Comparison of ENCODE assay signal across 9 cellular contexts in the genomic region with DNA sequence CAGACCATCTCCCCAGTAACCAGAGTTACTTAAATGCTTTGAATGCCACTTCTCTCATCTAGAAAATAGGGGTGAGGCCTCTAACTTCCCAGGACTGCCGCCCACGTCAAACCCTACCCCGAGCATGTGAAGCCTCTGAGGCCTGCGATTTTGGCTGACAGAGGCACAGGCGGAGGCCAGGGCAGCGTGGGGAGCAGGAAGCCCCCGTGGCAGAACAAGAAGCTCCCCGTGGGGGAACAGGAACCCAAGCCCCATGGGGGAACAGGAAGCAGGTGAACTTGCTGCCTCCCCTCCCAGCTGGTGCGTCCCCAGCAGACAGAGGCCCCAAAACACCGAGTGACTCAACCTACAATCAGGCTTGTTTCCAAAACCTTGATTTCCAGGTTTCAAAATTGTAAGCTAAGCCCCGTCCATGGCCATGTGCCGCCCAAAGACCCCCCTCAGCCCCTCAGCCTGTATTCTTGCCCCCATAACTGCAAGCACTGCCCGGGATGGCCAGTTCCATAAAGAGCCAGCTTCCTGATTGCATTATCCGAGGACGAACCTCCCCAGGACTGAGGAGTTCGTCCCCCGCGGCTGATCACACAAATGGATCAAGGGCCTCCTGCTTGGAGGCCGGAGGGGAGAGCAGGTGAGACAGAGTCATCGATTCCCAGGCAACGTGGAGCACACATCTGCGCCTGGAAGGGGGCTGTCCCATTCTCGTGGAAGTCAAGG. TPM values are rescaled to one million over a fixed set of nuclear protein-coding genes. Genes with fewer than 3 reads are reported as not detected.
DNase-seq lines count a peak whose midpoint lies in the region; ATAC-seq and TF ChIP-seq lines count a peak whose summit lies in the region.
"Had no signal": no experiment of that assay in that cellular context is flagged by ENCODE, and none has a peak within 500 bp of the region (broad histone marks: within the 10 kb centered on the region; RNA-seq: fewer than 3 reads in every experiment).

No MANE protein-coding gene starts in this region.

- ATAC-seq in naive B cell (ENCODE audit: low read depth in 2 of 2) = peak; percentile 85 to 90
- no peak for ATAC-seq in WTC11

- H3K4me1 Mint-ChIP-seq in naive B cell (peaks cover 15 to 43% (median 28%) of the 10 kb centered on the region in 3 donors), WTC11 (no peaks in the 10 kb centered on the region)

- H3K36me3 Mint-ChIP-seq in naive B cell (no peaks in the 10 kb centered on the region), WTC11 (no peaks in the 10 kb centered on the region)

- POLR2A ChIA-PET in OCI-LY7 (lab: Charles Lee) (no interaction called here), WTC11 (lab: Charles Lee) (interaction anchor here (0.5 kb wide), 1 partner anchor 266 kb away, joined by 3 read pairs; no protein-coding TSS in a partner anchor)

- H3K27me3 Mint-ChIP-seq in naive B cell = no peaks in the 10 kb centered on the region
- H3K27me3 Mint-ChIP-seq in WTC11 (ENCODE audit: low read depth) = peaks cover 3% of the 10 kb centered on the region; the same call in 1 of the 2 replicates

- intact Hi-C loops in OCI-LY7 (cut with micrococcal nuclease; ENCODE audit: unreplicated experiment) = no loop called here
- intact Hi-C loops in testis (cut with DNase I; ENCODE audit: low total_unique reads) = loop anchor here (5.0 kb wide), 1 partner anchor 261 kb away; no protein-coding TSS in a partner anchor

- H3K9me3 ChIP-seq in OCI-LY7 (ENCODE audit: low read length) (no peaks in the 10 kb centered on the region), testis (no peaks in the 10 kb centered on the region)

- H3K4me1 ChIP-seq in OCI-LY7 (ENCODE audit: insufficient read depth, low read length, poor library complexity, severe bottlenecking) (peaks cover 19% of the 10 kb centered on the region), testis (no peaks in the 10 kb centered on the region)

- peak; percentile 9 for DNase-seq in AG08396 (ENCODE audit: low spot score)
- peak; percentile 73 for DNase-seq in GF-D8 (lab: John Stamatoyannopoulos, UW)
- DNase-seq in OCI-LY7 (ENCODE audit: low spot score) = peak; percentile 13
- peak; percentile 68 for DNase-seq in naive B cell
- DNase-seq in NCI-H1105 (lab: John Stamatoyannopoulos, UW) = no peak
- no peak for DNase-seq in testis
- DNase-seq in WTC11 (ENCODE audit: low spot score) = no peak
- no peak for DNase-seq in T-helper 1 cell

- H3K27ac Mint-ChIP-seq in naive B cell (peak overlapping the region; percentile 55 to 96 (median 87)), WTC11 (no peak overlapping the region)

- no peaks in the 10 kb centered on the region for H4K20me1 ChIP-seq in OCI-LY7 (ENCODE audit: insufficient read depth, low read length)

- H3K27ac ChIP-seq in OCI-LY7 (ENCODE audit: low read depth, low read length, poor library complexity, severe bottlenecking) (no peak overlapping the region), testis (no peak overlapping the region)
- H3K27ac ChIP-seq: cardiac muscle cell had no signal

- no peak overlapping the region for H2AFZ ChIP-seq in OCI-LY7 (ENCODE audit: low read length)

- H3K4me3 Mint-ChIP-seq in naive B cell (peak overlapping the region in 7 of 8 donors; percentile 3 to 77 (median 56)), WTC11 (no peak overlapping the region)

- WGBS in testis, 2 donors = 83 to 86% methylated on average over 22 to 23 of the region's 23 CpGs

- H3K4me2 ChIP-seq in OCI-LY7 (ENCODE audit: low read length) = no peak overlapping the region

- H3K9me3 Mint-ChIP-seq in naive B cell (no peaks in the 10 kb centered on the region), WTC11 (no peaks in the 10 kb centered on the region)

- no peaks in the 10 kb centered on the region for H3K27me3 ChIP-seq in testis

- TF ChIP-seq POLR2A in testis (IDR thresholded peaks at IDR 0.05) = no peak

- no TSS peak for BruUV-seq in OCI-LY7 (replicated peaks; lab: Mats Ljungman, UMichigan)

- TF ChIP-seq CTCF in OCI-LY7 (conservative IDR thresholded peaks at IDR 0.05; ENCODE audit: low read length) (no peak), testis (IDR thresholded peaks at IDR 0.05) (no peak), WTC11 (IDR thresholded peaks at IDR 0.05) (no peak)

- H3K4me3 ChIP-seq in OCI-LY7 (ENCODE audit: low read depth, low read length, poor library complexity, severe bottlenecking) (no peak overlapping the region), testis (no peak overlapping the region)
- H3K4me3 ChIP-seq: cardiac muscle cell had no signal

- H3K79me2 ChIP-seq in OCI-LY7 (ENCODE audit: insufficient read depth, low read depth, low read length) = no peaks in the 10 kb centered on the region

- H3K9me2 ChIP-seq in OCI-LY7 (ENCODE audit: insufficient read depth, low read length) = no peaks in the 10 kb centered on the region

- H3K36me3 ChIP-seq in OCI-LY7 (ENCODE audit: insufficient read depth, low read length) (no peaks in the 10 kb centered on the region), testis (ENCODE audit: low read depth, missing control alignments) (no peaks in the 10 kb centered on the region)
- H3K36me3 ChIP-seq: cardiac muscle cell had no signal

- CTCF ChIA-PET in OCI-LY7 (lab: Charles Lee; ENCODE audit: unreplicated experiment) (interaction anchor here (0.6 kb wide), 1 partner anchor 123 kb away, joined by 15 read pairs; no protein-coding TSS in a partner anchor), WTC11 (lab: Charles Lee) (interaction anchor here (0.6 to 1.7 kb wide), 3 partner anchors 54 to 289 kb away, joined by 3 to 4 read pairs (median 3); no protein-coding TSS in a partner anchor)

TF ChIP-seq in WTC11, 78 proteins besides CTCF, POLR2A, EP300 and RAD21:
- TF ChIP-seq, protein P1, sequence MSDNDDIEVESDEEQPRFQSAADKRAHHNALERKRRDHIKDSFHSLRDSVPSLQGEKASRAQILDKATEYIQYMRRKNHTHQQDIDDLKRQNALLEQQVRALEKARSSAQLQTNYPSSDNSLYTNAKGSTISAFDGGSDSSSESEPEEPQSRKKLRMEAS (CRISPR knock-in tag; IDR thresholded peaks at IDR 0.05) = no peak
- no peak for TF ChIP-seq JUN (CRISPR knock-in tag; IDR thresholded peaks at IDR 0.05)
- no peak for TF ChIP-seq ZNF263 (CRISPR knock-in tag; IDR thresholded peaks at IDR 0.05; ENCODE audit: low read depth)
- no peak for TF ChIP-seq PRRX2 (CRISPR knock-in tag; IDR thresholded peaks at IDR 0.05)
- TF ChIP-seq OVOL2 (CRISPR knock-in tag; IDR thresholded peaks at IDR 0.05; ENCODE audit: borderline replicate concordance) = no peak

RNA-seq across cellular contexts. Expression of a gene that starts 36.4 kb away (rescaled TPM):
- total RNA-seq in OCI-LY7 (2014; rRNA removed; shearing (Covaris generic)) = 9.6 and 11.9 TPM in 2 replicates
- total RNA-seq in OCI-LY7 (2022) (11.3 and 15.4 TPM in 2 replicates), testis (10 to 100 TPM; 41.0 to 47.2 TPM), WTC11 (2021) (33.3 to 39.7 TPM (median 34.5 TPM) in 3 replicates)
- polyA plus RNA-seq in naive B cell (ENCODE audit: low read depth in 6 of 6) (10 to 100 TPM in 2 of 6 donors, 1 to 10 TPM in 4; 2.9 to 15.6 (median 9.0) TPM), testis (ENCODE audit: insufficient read depth, low read depth, low replicate concordance) (51.0 TPM)

Comparison
In these comparisons a context has a peak if more than half of its experiments do, and no peak if none do; other contexts are left out.
1. DNase-seq: peak in AG08396 (single experiment), GF-D8 (single experiment), OCI-LY7 (single experiment) and naive B cell (single experiment); none in NCI-H1105 (single experiment), testis (single experiment), WTC11 (single experiment) and T-helper 1 cell (0 of 5).